In genomic region chr12:70828391-70828790, GRCh38 we compare ENCODE assay signal across 13 cellular contexts.
"Had no signal": no experiment of that assay in that cellular context is flagged by ENCODE, and none has a peak within 500 bp of the region (broad histone marks: within the 10 kb centered on the region; RNA-seq: fewer than 3 reads in every experiment).

No MANE protein-coding gene starts in this region.

- H3K4me1 ChIP-seq: heart left ventricle had no signal

- DNase-seq: activated CD4-positive, alpha-beta T cell treated with anti-CD3 and anti-CD28 coated beads for 48 hours; activated CD8-positive, alpha-beta memory T cell treated with anti-CD3 and anti-CD28 coated beads, Interleukin-2, amount 50 U/mL, for 4 hours; activated CD8-positive, alpha-beta T cell treated with anti-CD3 and anti-CD28 coated beads, Interleukin-2, amount 10 ng/mL, durations not matched to agents 7 days and 5 days; activated effector memory CD4-positive, alpha-beta T cell treated with anti-CD3 and anti-CD28 coated beads, Interleukin-2, amount 50 U/mL, for 16 hours; activated T-cell treated with anti-CD3 and anti-CD28 coated beads, Interleukin-2, amount 50 U/mL, for 48 hours; amniotic stem cell; heart left ventricle; T-helper 2 cell had no signal

- H3K36me3 ChIP-seq: cardiac muscle cell, heart left ventricle had no signal

- H3K4me3 ChIP-seq: cardiac muscle cell, heart left ventricle had no signal

- H3K9me3 ChIP-seq: heart left ventricle had no signal

- ATAC-seq: activated CD8-positive, alpha-beta T cell treated with anti-CD3 and anti-CD28 coated beads, Interleukin-2, amount 10 ng/mL, durations not matched to agents 7 days and 5 days; activated naive CD4-positive, alpha-beta T cell treated with anti-CD3 and anti-CD28 coated beads, Interleukin-2, amount 50 U/mL, for 72 hours; heart left ventricle; sciatic nerve; stimulated activated effector memory CD8-positive, alpha-beta T cell treated with anti-CD3 and anti-CD28 coated beads, Interleukin-12 subunit alpha, Interleukin-12 subunit beta, amount 100 ng/mL, for 72 hours; WTC11 had no signal

- H3K27me3 ChIP-seq: cardiac muscle cell, heart left ventricle had no signal

- H3K27ac ChIP-seq: cardiac muscle cell, heart left ventricle had no signal
